ENCODE assay signal across 8 cellular contexts in the genomic region with DNA sequence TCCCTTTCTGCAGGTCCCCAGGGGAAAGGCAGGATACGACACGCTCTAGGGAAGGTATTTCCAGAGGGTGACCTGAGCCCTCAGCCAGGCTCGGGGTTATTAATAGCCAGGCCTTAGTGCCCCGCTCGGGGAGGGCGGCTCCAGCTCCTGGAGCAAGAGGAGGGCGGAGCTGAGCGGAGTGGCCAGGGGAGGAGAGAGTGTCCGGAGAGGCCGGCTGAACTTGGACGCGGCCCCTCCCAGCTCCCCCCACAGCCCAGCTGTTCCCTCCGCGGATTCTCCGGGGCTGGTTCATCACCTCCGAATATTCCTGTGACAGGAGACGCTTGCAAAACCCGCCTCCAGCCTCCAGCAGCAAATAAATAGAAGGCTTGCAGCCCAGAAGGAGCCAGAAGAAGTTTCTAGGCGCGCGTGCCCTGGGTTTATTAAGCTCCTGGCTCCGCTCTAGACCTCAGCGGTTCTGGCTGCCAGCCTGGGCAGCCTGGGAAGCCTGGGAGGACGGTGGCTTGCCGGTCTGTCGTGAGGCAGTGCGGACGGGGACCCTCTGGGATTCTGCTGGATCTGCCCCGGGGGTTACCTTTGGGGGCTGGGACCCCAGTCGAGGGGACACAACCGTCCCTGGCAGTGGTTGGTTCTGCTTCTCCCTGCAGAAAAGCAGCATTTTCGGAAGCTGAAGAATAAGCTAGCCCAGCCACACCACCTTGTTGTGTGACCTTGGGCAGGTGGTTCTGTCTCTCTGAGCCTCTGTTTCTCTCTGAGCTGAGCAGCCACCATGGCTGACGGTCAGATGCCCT. TPM values are rescaled to one million over a fixed set of nuclear protein-coding genes. Genes with fewer than 3 reads are reported as not detected.
DNase-seq lines count a peak whose midpoint lies in the region; ATAC-seq and TF ChIP-seq lines count a peak whose summit lies in the region.

A gene with protein sequence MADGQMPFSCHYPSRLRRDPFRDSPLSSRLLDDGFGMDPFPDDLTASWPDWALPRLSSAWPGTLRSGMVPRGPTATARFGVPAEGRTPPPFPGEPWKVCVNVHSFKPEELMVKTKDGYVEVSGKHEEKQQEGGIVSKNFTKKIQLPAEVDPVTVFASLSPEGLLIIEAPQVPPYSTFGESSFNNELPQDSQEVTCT (plus strand): TSS at position 388 of the 791 bp plus-strand sequence. CDS start 382 bp downstream, at position 770.

- WGBS in testis, 2 donors, result 0 to 2% methylated on average over 7 to 33 of the region's 33 CpGs

- no peaks in the 10 kb centered on the region for H3K79me2 ChIP-seq in OCI-LY7 (ENCODE audit: insufficient read depth, low read depth, low read length)

- H3K9me3 ChIP-seq in BLaER1 treated with 17β-estradiol and CSF1 and Interleukin-3, amounts not matched to agents 10 nM and 100 nM (replicated peaks in 1 of 11), result no peaks in the 10 kb centered on the region
- H3K9me3 ChIP-seq in left lung (no peaks in the 10 kb centered on the region), testis (no peaks in the 10 kb centered on the region), OCI-LY7 (ENCODE audit: low read length) (no peaks in the 10 kb centered on the region)

- POLR2A ChIA-PET in OCI-LY7 (lab: Charles Lee), result interaction anchor here (0.6 kb wide), 1 partner anchor 84 kb away, joined by 3 read pairs; no protein-coding TSS in a partner anchor

- H3K27ac ChIP-seq in BLaER1 treated with 17β-estradiol and CSF1 and Interleukin-3, amounts not matched to agents 10 nM and 100 nM, result no peak within 1 kb of the TSS
- H3K27ac ChIP-seq in left lung (peak within 1 kb of the TSS; percentile 87 to 94), testis (peak within 1 kb of the TSS; percentile 85), OCI-LY7 (ENCODE audit: low read depth, low read length, poor library complexity, severe bottlenecking) (no peak within 1 kb of the TSS)

- H3K4me1 ChIP-seq in BLaER1 treated with 17β-estradiol and CSF1 and Interleukin-3, amounts not matched to agents 10 nM and 100 nM, result peaks cover 7 to 16% (median 11%) of the 10 kb centered on the region in 10 experiments
- H3K4me1 ChIP-seq in left lung, result peaks cover 5 to 32% of the 10 kb centered on the region in 2 donors
- peaks cover 12% of the 10 kb centered on the region for H3K4me1 ChIP-seq in testis
- no peaks in the 10 kb centered on the region for H3K4me1 ChIP-seq in OCI-LY7 (ENCODE audit: insufficient read depth, low read length, poor library complexity, severe bottlenecking)

- H3K36me3 ChIP-seq in BLaER1 treated with 17β-estradiol and CSF1 and Interleukin-3, amounts not matched to agents 10 nM and 100 nM, result no peaks in the 10 kb centered on the region
- H3K36me3 ChIP-seq in left lung (no peaks in the 10 kb centered on the region), testis (ENCODE audit: low read depth, missing control alignments) (no peaks in the 10 kb centered on the region), OCI-LY7 (ENCODE audit: insufficient read depth, low read length) (no peaks in the 10 kb centered on the region)

- H3K27me3 ChIP-seq in BLaER1 treated with 17β-estradiol and CSF1 and Interleukin-3, amounts not matched to agents 10 nM and 100 nM, result peaks cover 0 to 8% (median 0%) of the 10 kb centered on the region in 11 experiments; a peak in 3 of 22 replicates
- H3K27me3 ChIP-seq in left lung (peaks cover 0 to 10% of the 10 kb centered on the region in 2 donors), testis (no peaks in the 10 kb centered on the region)

- 0 out of 22 replicates have a peak, but pooled peaks cover 0 to 7% (median 0%) of the 10 kb centered on the region in 11 experiments for H4K20me1 ChIP-seq in BLaER1 treated with 17β-estradiol and CSF1 and Interleukin-3, amounts not matched to agents 10 nM and 100 nM
- no peaks in the 10 kb centered on the region for H4K20me1 ChIP-seq in OCI-LY7 (ENCODE audit: insufficient read depth, low read length)

- DNase-seq in NCI-H2227 treated with DMSO at 0.1 percent for 48 hours (lab: John Stamatoyannopoulos, UW) (peak; percentile 55), dermis blood vessel endothelial cell (peak; percentile 78), left lung (peak; percentile 92 to 94), testis (peak; percentile 89), SIG-M5 treated with dmso at 0.1 percent for 504 hours (lab: John Stamatoyannopoulos, UW; ENCODE audit: unreplicated experiment) (no peak), OCI-LY7 (ENCODE audit: low spot score) (no peak)
- no peak for DNase-seq in stimulated activated naive CD4-positive, alpha-beta T cell treated with Interleukin-2 at 50 U/mL for 16 hours (lab: John Stamatoyannopoulos, UW)

- CTCF ChIA-PET in OCI-LY7 (lab: Charles Lee; ENCODE audit: unreplicated experiment), result no interaction called here

- H3K4me2 ChIP-seq in BLaER1 treated with 17β-estradiol and CSF1 and Interleukin-3, amounts not matched to agents 10 nM and 100 nM, result peak within 1 kb of the TSS; percentile 10 to 71 (median 62)
- H3K4me2 ChIP-seq in OCI-LY7 (ENCODE audit: low read length), result no peak within 1 kb of the TSS

- intact Hi-C loops in left lung (cut with DNase I), result no loop called here
- intact Hi-C loops in testis (cut with DNase I; ENCODE audit: low total_unique reads), result no loop called here
- intact Hi-C loops in OCI-LY7 (cut with micrococcal nuclease; ENCODE audit: unreplicated experiment), result no loop called here

- BruUV-seq in OCI-LY7 (replicated peaks; lab: Mats Ljungman, UMichigan), result no TSS peak

- TF ChIP-seq POLR2A in testis (IDR thresholded peaks at IDR 0.05), result no peak

- H3K9me2 ChIP-seq in OCI-LY7 (ENCODE audit: insufficient read depth, low read length), result no peaks in the 10 kb centered on the region

- no peak within 1 kb of the TSS for H3K4me3 ChIP-seq in BLaER1 treated with 17β-estradiol and CSF1 and Interleukin-3, amounts not matched to agents 10 nM and 100 nM
- H3K4me3 ChIP-seq in left lung (peak within 1 kb of the TSS; percentile 62 to 67), testis (peak within 1 kb of the TSS; percentile 19 to 63), OCI-LY7 (ENCODE audit: low read depth, low read length, poor library complexity, severe bottlenecking) (no peak within 1 kb of the TSS)

- no peak within 1 kb of the TSS for H3K9ac ChIP-seq in BLaER1 treated with 17β-estradiol and CSF1 and Interleukin-3, amounts not matched to agents 10 nM and 100 nM

- no peak within 1 kb of the TSS for H2AFZ ChIP-seq in OCI-LY7 (ENCODE audit: low read length)

- ATAC-seq in left lung, result peak; percentile 91

- TF ChIP-seq CTCF in left lung (IDR thresholded peaks at IDR 0.05) (no peak), testis (IDR thresholded peaks at IDR 0.05) (no peak), OCI-LY7 (conservative IDR thresholded peaks at IDR 0.05; ENCODE audit: low read length) (no peak)

RNA-seq across cellular contexts. Expression of the gene that starts here (rescaled TPM):
- total RNA-seq in dermis blood vessel endothelial cell (3.4 and 5.1 TPM in 2 replicates), left lung (10 to 100 TPM; 64.1 to 68.6 TPM), testis (10 to 100 TPM; 29.7 to 45.8 TPM), OCI-LY7 (2022) (not detected in 2 replicates)
- 36.2 TPM for polyA plus RNA-seq in testis (ENCODE audit: insufficient read depth, low read depth, low replicate concordance)
- total RNA-seq in OCI-LY7 (2014; rRNA removed; shearing (Covaris generic)), result not detected in 2 replicates

Comparison
In these comparisons a context has a peak if more than half of its experiments do, and no peak if none do; other contexts are left out.
1. H3K27ac ChIP-seq: peak in left lung (2 of 2) and testis (2 of 2); none in BLaER1 treated with 17β-estradiol and CSF1 and Interleukin-3, amounts not matched to agents 10 nM and 100 nM (0 of 11) and OCI-LY7 (single experiment).
2. H3K4me3 ChIP-seq: peak in left lung (2 of 2) and testis (2 of 2); none in BLaER1 treated with 17β-estradiol and CSF1 and Interleukin-3, amounts not matched to agents 10 nM and 100 nM (0 of 10) and OCI-LY7 (single experiment).
3. DNase-seq: peak in NCI-H2227 treated with DMSO at 0.1 percent for 48 hours (single experiment), dermis blood vessel endothelial cell (single experiment), left lung (2 of 2) and testis (single experiment); none in stimulated activated naive CD4-positive, alpha-beta T cell treated with Interleukin-2 at 50 U/mL for 16 hours (single experiment), SIG-M5 treated with dmso at 0.1 percent for 504 hours (single experiment) and OCI-LY7 (single experiment).